9 cellular contexts compared by ENCODE assay signal in the genomic region with DNA sequence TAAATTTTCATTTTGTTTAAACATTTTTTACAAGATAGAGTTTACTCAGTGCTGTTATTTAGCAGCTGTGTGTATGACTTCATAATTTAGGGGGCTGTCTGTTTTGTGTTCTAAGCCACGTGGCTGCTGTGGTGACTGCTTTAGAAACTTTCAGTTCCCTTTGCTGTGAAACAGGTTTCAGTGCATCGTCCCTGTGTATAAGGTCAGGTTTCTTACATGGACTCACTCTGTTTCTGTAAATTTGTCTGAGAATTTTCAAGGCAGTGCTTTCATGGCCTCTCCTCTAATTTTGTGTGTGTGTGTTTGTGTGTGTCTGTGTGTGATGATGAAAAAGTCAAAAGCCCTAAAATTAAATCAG. TPM values are rescaled to one million over a fixed set of nuclear protein-coding genes. Genes with fewer than 3 reads are reported as not detected.
DNase-seq lines count a peak whose midpoint lies in the region; ATAC-seq, FAIRE-seq and TF ChIP-seq lines count a peak whose summit lies in the region.
"Had no signal": no experiment of that assay in that cellular context is flagged by ENCODE, and none has a peak within 500 bp of the region (broad histone marks: within the 10 kb centered on the region; RNA-seq: fewer than 3 reads in every experiment).

No MANE protein-coding gene starts in this region.

- H3K27ac ChIP-seq in BLaER1: peak overlapping the region; percentile 77
- no peak overlapping the region for H3K27ac ChIP-seq in uterus

- H3K36me3 ChIP-seq in BLaER1 (no peaks in the 10 kb centered on the region), uterus (no peaks in the 10 kb centered on the region)

- peak; percentile 89 for ATAC-seq in GM18868 (IDR thresholded peaks at IDR 0.05; ENCODE audit: unreplicated experiment)
- ATAC-seq in HG03064 (IDR thresholded peaks at IDR 0.05; ENCODE audit: low read depth, unreplicated experiment): peak; percentile 81

- peak overlapping the region; percentile 78 for H3K9ac ChIP-seq in BLaER1

- no peaks in the 10 kb centered on the region for H4K20me1 ChIP-seq in BLaER1

- TF ChIP-seq CTCF in fibroblast of villous mesenchyme (IDR thresholded peaks at IDR 0.05; ENCODE audit: insufficient read depth, low read depth, low read length): no peak
- TF ChIP-seq CTCF in uterus (IDR thresholded peaks at IDR 0.05): no peak

- H3K4me3 ChIP-seq in BLaER1 (peak overlapping the region; percentile 65), fibroblast of villous mesenchyme (ENCODE audit: low read depth, low read length) (peak overlapping the region; percentile 24), uterus (no peak overlapping the region)
- H3K4me3 ChIP-seq: lung had no signal

- no peak for TF ChIP-seq POLR2A in uterus (IDR thresholded peaks at IDR 0.05)

- FAIRE-seq in frontal cortex (lab: Jason Lieb, UNC): no peak

- H3K9me3 ChIP-seq in BLaER1: no peaks in the 10 kb centered on the region
- H3K9me3 ChIP-seq in uterus: no peaks in the 10 kb centered on the region

- in situ Hi-C loops in SK-MEL-5 (cut with HindIII; ENCODE audit: low pct_unique_long_range_greater_than_20kb, low sequenced_read_pairs): no loop called here

- DNase-seq in SK-MEL-5 (ENCODE audit: low read depth, low spot score): peak; percentile 48
- peak; percentile 82 for DNase-seq in fibroblast of villous mesenchyme (ENCODE audit: low read depth)
- peak; percentile 28 to 31 for DNase-seq in stimulated activated CD4-positive, alpha-beta T cell treated with anti-CD3 and anti-CD28 coated beads, Interleukin-2, amount 100 ng/mL, for 24 hours
- no peak for DNase-seq in frontal cortex (ENCODE audit: low spot score in 2 of 2)
- no peak for DNase-seq in uterus

- peak overlapping the region; percentile 78 for H3K4me2 ChIP-seq in BLaER1

- peaks cover 23% of the 10 kb centered on the region for H3K4me1 ChIP-seq in BLaER1
- peaks cover 0 to 6% of the 10 kb centered on the region in 2 donors for H3K4me1 ChIP-seq in uterus

- intact Hi-C loops in uterus (cut with DNase I; ENCODE audit: low total_unique reads): no loop called here

- H3K27me3 ChIP-seq in BLaER1: no peaks in the 10 kb centered on the region
- no peaks in the 10 kb centered on the region for H3K27me3 ChIP-seq in uterus

RNA-seq across cellular contexts. Expression of a gene that starts 32.4 kb away (rescaled TPM):
- total RNA-seq in SK-MEL-5 (2014; rRNA removed; shearing (Covaris generic)): 8.1 and 10.3 TPM in 2 replicates
- 12.7 and 19.2 TPM in 2 replicates for polyA plus RNA-seq in SK-MEL-5 (2015; cell fraction: cytosol; rRNA removed)
- polyA plus RNA-seq in SK-MEL-5 (2015; cell fraction: nucleus; rRNA removed): 29.3 and 34.7 TPM in 2 replicates
- total RNA-seq in fibroblast of villous mesenchyme (18.4 and 24.6 TPM in 2 replicates), frontal cortex (36.3 TPM), uterus (100 to 1,000 TPM in 1 of 4 donors, 10 to 100 TPM in 3; 19.4 to 219 (median 40.9) TPM)

Comparison
In these comparisons a context has a peak if more than half of its experiments do, and no peak if none do; other contexts are left out.
1. H3K4me3 ChIP-seq: peak in BLaER1 (single experiment) and fibroblast of villous mesenchyme (single experiment); none in uterus (0 of 2).
2. DNase-seq: peak in SK-MEL-5 (single experiment), fibroblast of villous mesenchyme (single experiment) and stimulated activated CD4-positive, alpha-beta T cell treated with anti-CD3 and anti-CD28 coated beads, Interleukin-2, amount 100 ng/mL, for 24 hours (2 of 2); none in frontal cortex (0 of 2) and uterus (0 of 2).